ENCODE assay signal across 1 cellular context in the genomic region with DNA sequence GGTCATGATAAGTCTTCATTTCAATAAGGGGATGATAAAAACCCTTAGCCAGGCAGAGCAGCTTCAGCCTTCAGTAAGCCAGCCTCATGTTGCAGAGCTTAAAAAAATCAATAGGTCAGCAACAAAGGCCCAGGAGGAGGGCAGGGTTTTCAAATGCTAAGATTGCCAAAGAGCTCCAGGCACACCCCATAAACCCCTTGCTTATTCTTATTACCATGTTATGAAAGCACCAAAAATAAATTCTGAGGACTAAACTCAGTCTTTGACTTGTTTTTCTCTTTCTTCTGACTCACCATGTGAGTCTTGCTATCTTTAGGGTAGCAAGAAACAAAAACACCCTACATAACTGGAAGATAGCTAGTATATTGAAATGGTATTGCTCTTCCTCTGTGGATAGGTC.
TF ChIP-seq lines count a peak whose summit lies in the region.

No MANE protein-coding gene starts in this region.

TF ChIP-seq in IMR-90, 13 proteins besides CTCF, POLR2A, EP300 and RAD21 (continued from another document):
- TF ChIP-seq, protein P1, sequence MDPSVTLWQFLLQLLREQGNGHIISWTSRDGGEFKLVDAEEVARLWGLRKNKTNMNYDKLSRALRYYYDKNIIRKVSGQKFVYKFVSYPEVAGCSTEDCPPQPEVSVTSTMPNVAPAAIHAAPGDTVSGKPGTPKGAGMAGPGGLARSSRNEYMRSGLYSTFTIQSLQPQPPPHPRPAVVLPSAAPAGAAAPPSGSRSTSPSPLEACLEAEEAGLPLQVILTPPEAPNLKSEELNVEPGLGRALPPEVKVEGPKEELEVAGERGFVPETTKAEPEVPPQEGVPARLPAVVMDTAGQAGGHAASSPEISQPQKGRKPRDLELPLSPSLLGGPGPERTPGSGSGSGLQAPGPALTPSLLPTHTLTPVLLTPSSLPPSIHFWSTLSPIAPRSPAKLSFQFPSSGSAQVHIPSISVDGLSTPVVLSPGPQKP (IDR thresholded peaks at IDR 0.05; ENCODE audit: borderline replicate concordance, low read depth, low read length) = no peak
TF ChIP-seq in IMR-90: peak in this region for 0.
